15 cellular contexts compared by ENCODE assay signal in genomic region chr2:38116762-38117161, GRCh38. TPM values are rescaled to one million over a fixed set of nuclear protein-coding genes. Genes with fewer than 3 reads are reported as not detected.
DNase-seq lines count a peak whose midpoint lies in the region; ATAC-seq and TF ChIP-seq lines count a peak whose summit lies in the region.
"Had no signal": no experiment of that assay in that cellular context is flagged by ENCODE, and none has a peak within 500 bp of the region (broad histone marks: within the 10 kb centered on the region; RNA-seq: fewer than 3 reads in every experiment).

No MANE protein-coding gene starts in this region.

- H3K4me1 ChIP-seq in PC-9 (replicated peaks; ENCODE audit: insufficient read depth) (peaks cover 44% of the 10 kb centered on the region), right cardiac atrium (ENCODE audit: control insufficient read depth, insufficient read depth, low read length) (peaks cover 6% of the 10 kb centered on the region)

- no peak overlapping the region for H3K4me3 ChIP-seq in AG10803 (ENCODE audit: low read length)
- H3K4me3 ChIP-seq in PC-9 = no peak overlapping the region
- H3K4me3 ChIP-seq in right cardiac atrium (ENCODE audit: low read length) = no peak overlapping the region
- H3K4me3 ChIP-seq: testis had no signal

- H2AFZ ChIP-seq in PC-9 = no peak overlapping the region; the same call in 1 of the 2 replicates

- no peak overlapping the region for H3K4me3 Mint-ChIP-seq in dendritic cell treated with granulocyte-macrophage colony-stimulating factor and Interleukin-4, amounts not matched to agents 40 ng/mL and 50 ng/mL, for 4 days
- H3K4me3 Mint-ChIP-seq: activated CD4-positive, alpha-beta T cell treated with anti-CD3 and anti-CD28 coated beads for 36 hours; activated T-cell treated with anti-CD3 and anti-CD28 coated beads, Interleukin-2, amount 50 U/mL, for 4 hours had no signal

- intact Hi-C loops in PC-9 (cut with micrococcal nuclease; ENCODE audit: unreplicated experiment) = loop anchor here (5.0 kb wide), 1 partner anchor 61 kb away; no protein-coding TSS in a partner anchor
- intact Hi-C loops in dendritic cell treated with granulocyte-macrophage colony-stimulating factor and Interleukin-4, amounts not matched to agents 40 ng/mL and 50 ng/mL, for 4 days (cut with micrococcal nuclease) = loop anchor here (5.0 kb wide), 1 partner anchor 156 kb away; no protein-coding TSS in a partner anchor
- intact Hi-C loops in right cardiac atrium (cut with DNase I) = loop anchor here in 1 of 4 donors (10.0 kb wide), 1 partner anchor 132 kb away; no protein-coding TSS in a partner anchor

- H3K79me2 ChIP-seq in PC-9 (ENCODE audit: low read depth) = 0 out of 2 replicates have a peak, but pooled peaks cover 4% of the 10 kb centered on the region

- POLR2A ChIA-PET in PC-9 (lab: Charles Lee; ENCODE audit: unreplicated experiment) = interaction anchor here (0.6 kb wide), 1 partner anchor 486 kb away, joined by 3 read pairs; the partner anchor contains the start of gene HNRNPLL

- 69% methylated on average over 3 of the region's 3 CpGs for WGBS in right cardiac atrium

- peak overlapping the region; percentile 41 for H3K27ac Mint-ChIP-seq in dendritic cell treated with granulocyte-macrophage colony-stimulating factor and Interleukin-4, amounts not matched to agents 40 ng/mL and 50 ng/mL, for 4 days
- H3K27ac Mint-ChIP-seq: activated CD4-positive, alpha-beta T cell treated with anti-CD3 and anti-CD28 coated beads for 36 hours had no signal

- peak; percentile 62 to 65 for ATAC-seq in right cardiac atrium
- ATAC-seq in HG03045 (IDR thresholded peaks at IDR 0.05; ENCODE audit: unreplicated experiment) = no peak
- ATAC-seq: activated CD4-positive, alpha-beta T cell treated with anti-CD3 and anti-CD28 coated beads for 36 hours; activated T-cell treated with anti-CD3 and anti-CD28 coated beads, Interleukin-2, amount 50 U/mL, for 4 hours had no signal

- H3K27me3 ChIP-seq in PC-9 (ENCODE audit: insufficient read depth, low read depth) (no peaks in the 10 kb centered on the region), right cardiac atrium (ENCODE audit: control insufficient read depth, insufficient read depth) (no peaks in the 10 kb centered on the region)
- H3K27me3 ChIP-seq: testis had no signal

- H3K9me3 ChIP-seq in PC-9 (ENCODE audit: insufficient read depth, low read depth) (no peaks in the 10 kb centered on the region; the same call in 1 of the 2 replicates), right cardiac atrium (ENCODE audit: control insufficient read depth, low read length) (no peaks in the 10 kb centered on the region)
- H3K9me3 ChIP-seq: testis had no signal

- no peaks in the 10 kb centered on the region for H3K9me3 Mint-ChIP-seq in dendritic cell treated with granulocyte-macrophage colony-stimulating factor and Interleukin-4, amounts not matched to agents 40 ng/mL and 50 ng/mL, for 4 days
- H3K9me3 Mint-ChIP-seq: activated T-cell treated with anti-CD3 and anti-CD28 coated beads, Interleukin-2, amount 50 U/mL, for 4 hours had no signal

- H3K27ac ChIP-seq in PC-9 (peak overlapping the region; percentile 70), right cardiac atrium (ENCODE audit: low read length) (no peak overlapping the region)

- no peaks in the 10 kb centered on the region for H3K27me3 Mint-ChIP-seq in dendritic cell treated with granulocyte-macrophage colony-stimulating factor and Interleukin-4, amounts not matched to agents 40 ng/mL and 50 ng/mL, for 4 days

- CTCF ChIA-PET in PC-9 (lab: Charles Lee) = interaction anchor here (0.6 kb wide), 3 partner anchors 39 to 209 kb away, joined by 3 to 8 read pairs (median 3); partner anchors contain the start of gene CYP1B1

- peaks cover 16% of the 10 kb centered on the region; the same call in 1 of the 2 replicates for H3F3A ChIP-seq in PC-9 (ENCODE audit: insufficient read depth, low read depth)

- DNase-seq in AG10803 (ENCODE audit: low read depth) = peak; percentile 78
- peak; percentile 30 to 94 for DNase-seq in PC-9
- peak in 2 of 3 donors; percentile 40 to 59 for DNase-seq in right cardiac atrium
- DNase-seq in NCI-H526 (lab: John Stamatoyannopoulos, UW) = no peak
- DNase-seq in amygdala (lab: John Stamatoyannopoulos, UW) = no peak
- DNase-seq in NCI-H2196 (lab: John Stamatoyannopoulos, UW; ENCODE audit: unreplicated experiment) = no peak
- DNase-seq: activated CD4-positive, alpha-beta T cell treated with anti-CD3 and anti-CD28 coated beads for 36 hours; activated T-cell treated with anti-CD3 and anti-CD28 coated beads, Interleukin-2, amount 50 U/mL, for 4 hours; DMS 273 treated with DMSO at 0.1 percent for 48 hours; kidney; NCI-H1048; posterior cingulate gyrus; testis had no signal

- no peaks in the 10 kb centered on the region for H4K20me1 ChIP-seq in PC-9 (ENCODE audit: insufficient read depth)

- BruUV-seq in PC-9 (replicated peaks; lab: Mats Ljungman, UMichigan) = no TSS peak

- peaks cover 83% of the 10 kb centered on the region for H3K4me1 Mint-ChIP-seq in dendritic cell treated with granulocyte-macrophage colony-stimulating factor and Interleukin-4, amounts not matched to agents 40 ng/mL and 50 ng/mL, for 4 days (ENCODE audit: low read depth)
- H3K4me1 Mint-ChIP-seq: activated CD4-positive, alpha-beta T cell treated with anti-CD3 and anti-CD28 coated beads for 36 hours had no signal

- TF ChIP-seq CTCF in AG10803 (conservative IDR thresholded peaks at IDR 0.05; ENCODE audit: low read length) (no peak), PC-9 (conservative IDR thresholded peaks at IDR 0.05) (no peak)

- H3K36me3 Mint-ChIP-seq in dendritic cell treated with granulocyte-macrophage colony-stimulating factor and Interleukin-4, amounts not matched to agents 40 ng/mL and 50 ng/mL, for 4 days (ENCODE audit: low read depth) = no peaks in the 10 kb centered on the region

- H3K36me3 ChIP-seq in PC-9 (ENCODE audit: low read depth) = no peaks in the 10 kb centered on the region

- H3K9me2 ChIP-seq in PC-9 (ENCODE audit: insufficient read depth) = no peaks in the 10 kb centered on the region

- H3K4me2 ChIP-seq in PC-9 = peak overlapping the region; percentile 58

RNA-seq across cellular contexts. Expression of gene CYP1B1, which starts 40.8 kb away (rescaled TPM):
- 36.3 and 39.4 TPM in 2 replicates for total RNA-seq in PC-9 (2021)
- total RNA-seq in right cardiac atrium = 100 to 1,000 TPM in 1 of 4 donors, 10 to 100 TPM in 3; 43.7 to 142 (median 53.4) TPM
- polyA plus RNA-seq in right cardiac atrium = 10.1 TPM

Comparison
In these comparisons a context has a peak if more than half of its experiments do, and no peak if none do; other contexts are left out.
1. DNase-seq: peak in AG10803 (single experiment), PC-9 (2 of 2) and right cardiac atrium (2 of 3); none in NCI-H526 (0 of 2), amygdala (0 of 56) and NCI-H2196 (single experiment).